In the genomic region with DNA sequence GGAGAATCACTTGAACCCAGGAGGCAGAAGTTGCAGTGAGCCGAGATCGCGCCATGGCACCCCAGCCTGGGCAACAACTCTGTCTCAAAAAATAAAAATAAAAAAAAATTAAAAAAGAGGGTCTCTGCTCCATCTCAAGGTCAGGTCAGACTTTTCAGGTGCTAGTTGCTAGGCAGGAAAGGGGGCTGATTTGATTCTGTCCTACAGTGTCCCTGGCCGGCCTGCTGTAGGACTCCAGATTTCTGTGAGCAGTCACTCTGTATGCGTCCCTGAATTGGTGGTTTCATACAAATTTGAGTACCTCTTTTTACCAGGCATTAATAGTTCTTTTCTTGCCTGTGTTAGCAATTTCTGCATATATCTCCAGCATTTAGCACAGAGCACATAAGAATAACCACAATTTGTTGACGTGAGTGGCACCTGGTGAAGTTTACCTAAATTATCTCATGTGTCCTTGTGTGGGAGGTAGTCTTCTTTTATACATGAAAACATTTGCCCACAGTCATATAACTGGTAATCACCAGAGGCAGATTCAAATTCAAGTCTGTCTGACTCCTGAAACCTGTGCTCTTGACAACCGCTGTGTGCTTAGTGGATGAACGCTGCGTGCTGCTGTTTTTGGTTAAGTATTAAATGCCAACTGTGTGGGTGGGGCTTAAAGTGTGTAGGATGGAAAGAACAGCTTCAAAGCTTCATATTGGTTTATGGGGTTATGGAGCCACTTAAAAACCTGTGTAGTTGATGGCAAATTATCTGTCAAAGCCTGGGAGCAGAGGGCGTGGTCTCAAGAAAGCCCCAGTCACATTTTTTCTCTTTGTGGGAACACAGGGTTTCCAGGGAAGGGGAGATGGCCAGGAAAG, we compare ENCODE assay signal across 1 cellular context.
TF ChIP-seq lines count a peak whose summit lies in the region.

No MANE protein-coding gene starts in this region.

TF ChIP-seq in HepG2, 621 proteins besides CTCF, POLR2A, EP300 and RAD21 (continues in another document):
- TF ChIP-seq ZNF775 (CRISPR knock-in tag; IDR thresholded peaks at IDR 0.05; ENCODE audit: borderline replicate concordance) (no peak), NBN (conservative IDR thresholded peaks at IDR 0.05) (no peak), ZNF367 (CRISPR knock-in tag; IDR thresholded peaks at IDR 0.05; ENCODE audit: borderline replicate concordance) (no peak), EED (CRISPR knock-in tag; IDR thresholded peaks at IDR 0.05) (no peak), TMF1 (CRISPR knock-in tag; IDR thresholded peaks at IDR 0.05; ENCODE audit: low read depth) (no peak), SMYD3 (CRISPR knock-in tag; IDR thresholded peaks at IDR 0.05) (no peak), ZNF343 (CRISPR knock-in tag; IDR thresholded peaks at IDR 0.05) (no peak), RBM22 (optimal IDR thresholded peaks at IDR 0.05; ENCODE audit: low read length) (peak; percentile 11), ZNF660 (CRISPR knock-in tag; IDR thresholded peaks at IDR 0.05; ENCODE audit: borderline replicate concordance, low read depth) (no peak), FIP1L1 (IDR thresholded peaks at IDR 0.05; ENCODE audit: borderline replicate concordance, insufficient read depth, low read depth, low read length) (no peak), ZNF264 (CRISPR knock-in tag; IDR thresholded peaks at IDR 0.05) (no peak), TEAD3 (CRISPR knock-in tag; optimal IDR thresholded peaks at IDR 0.05; ENCODE audit: borderline replicate concordance) (no peak), ZNF567 (CRISPR knock-in tag; IDR thresholded peaks at IDR 0.05; ENCODE audit: borderline replicate concordance) (no peak), ZNF703 (CRISPR knock-in tag; IDR thresholded peaks at IDR 0.05; ENCODE audit: borderline replicate concordance) (no peak), ZNF225 (CRISPR knock-in tag; IDR thresholded peaks at IDR 0.05) (no peak), TGIF2 (CRISPR knock-in tag; IDR thresholded peaks at IDR 0.05) (no peak)
- TF ChIP-seq, protein P1, sequence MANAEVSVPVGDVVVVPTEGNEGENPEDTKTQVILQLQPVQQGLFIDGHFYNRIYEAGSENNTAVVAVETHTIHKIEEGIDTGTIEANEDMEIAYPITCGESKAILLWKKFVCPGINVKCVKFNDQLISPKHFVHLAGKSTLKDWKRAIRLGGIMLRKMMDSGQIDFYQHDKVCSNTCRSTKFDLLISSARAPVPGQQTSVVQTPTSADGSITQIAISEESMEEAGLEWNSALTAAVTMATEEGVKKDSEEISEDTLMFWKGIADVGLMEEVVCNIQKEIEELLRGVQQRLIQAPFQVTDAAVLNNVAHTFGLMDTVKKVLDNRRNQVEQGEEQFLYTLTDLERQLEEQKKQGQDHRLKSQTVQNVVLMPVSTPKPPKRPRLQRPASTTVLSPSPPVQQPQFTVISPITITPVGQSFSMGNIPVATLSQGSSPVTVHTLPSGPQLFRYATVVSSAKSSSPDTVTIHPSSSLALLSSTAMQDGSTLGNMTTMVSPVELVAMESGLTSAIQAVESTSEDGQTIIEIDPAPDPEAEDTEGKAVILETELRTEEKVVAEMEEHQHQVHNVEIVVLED (CRISPR knock-in tag; IDR thresholded peaks at IDR 0.05; ENCODE audit: borderline replicate concordance) = no peak
- TF ChIP-seq, protein P2, sequence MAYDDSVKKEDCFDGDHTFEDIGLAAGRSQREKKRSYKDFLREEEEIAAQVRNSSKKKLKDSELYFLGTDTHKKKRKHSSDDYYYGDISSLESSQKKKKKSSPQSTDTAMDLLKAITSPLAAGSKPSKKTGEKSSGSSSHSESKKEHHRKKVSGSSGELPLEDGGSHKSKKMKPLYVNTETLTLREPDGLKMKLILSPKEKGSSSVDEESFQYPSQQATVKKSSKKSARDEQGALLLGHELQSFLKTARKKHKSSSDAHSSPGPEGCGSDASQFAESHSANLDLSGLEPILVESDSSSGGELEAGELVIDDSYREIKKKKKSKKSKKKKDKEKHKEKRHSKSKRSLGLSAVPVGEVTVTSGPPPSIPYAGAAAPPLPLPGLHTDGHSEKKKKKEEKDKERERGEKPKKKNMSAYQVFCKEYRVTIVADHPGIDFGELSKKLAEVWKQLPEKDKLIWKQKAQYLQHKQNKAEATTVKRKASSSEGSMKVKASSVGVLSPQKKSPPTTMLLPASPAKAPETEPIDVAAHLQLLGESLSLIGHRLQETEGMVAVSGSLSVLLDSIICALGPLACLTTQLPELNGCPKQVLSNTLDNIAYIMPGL (CRISPR knock-in tag; IDR thresholded peaks at IDR 0.05; ENCODE audit: borderline replicate concordance in 1 of 2, low read depth in 1 of 2) = no peak
- TF ChIP-seq, protein P3, sequence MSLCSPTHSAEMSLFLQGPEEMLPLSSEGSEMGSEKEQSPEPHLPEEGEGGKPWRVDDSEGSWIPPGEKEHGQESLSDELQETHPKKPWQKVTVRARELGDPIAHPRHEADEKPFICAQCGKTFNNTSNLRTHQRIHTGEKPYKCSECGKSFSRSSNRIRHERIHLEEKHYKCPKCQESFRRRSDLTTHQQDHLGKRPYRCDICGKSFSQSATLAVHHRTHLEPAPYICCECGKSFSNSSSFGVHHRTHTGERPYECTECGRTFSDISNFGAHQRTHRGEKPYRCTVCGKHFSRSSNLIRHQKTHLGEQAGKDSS (CRISPR knock-in tag; IDR thresholded peaks at IDR 0.05; ENCODE audit: borderline replicate concordance, low read depth) = 0 out of 2 replicates have a peak, but pooled peaks have one; percentile 28
- TF ChIP-seq, protein P4, sequence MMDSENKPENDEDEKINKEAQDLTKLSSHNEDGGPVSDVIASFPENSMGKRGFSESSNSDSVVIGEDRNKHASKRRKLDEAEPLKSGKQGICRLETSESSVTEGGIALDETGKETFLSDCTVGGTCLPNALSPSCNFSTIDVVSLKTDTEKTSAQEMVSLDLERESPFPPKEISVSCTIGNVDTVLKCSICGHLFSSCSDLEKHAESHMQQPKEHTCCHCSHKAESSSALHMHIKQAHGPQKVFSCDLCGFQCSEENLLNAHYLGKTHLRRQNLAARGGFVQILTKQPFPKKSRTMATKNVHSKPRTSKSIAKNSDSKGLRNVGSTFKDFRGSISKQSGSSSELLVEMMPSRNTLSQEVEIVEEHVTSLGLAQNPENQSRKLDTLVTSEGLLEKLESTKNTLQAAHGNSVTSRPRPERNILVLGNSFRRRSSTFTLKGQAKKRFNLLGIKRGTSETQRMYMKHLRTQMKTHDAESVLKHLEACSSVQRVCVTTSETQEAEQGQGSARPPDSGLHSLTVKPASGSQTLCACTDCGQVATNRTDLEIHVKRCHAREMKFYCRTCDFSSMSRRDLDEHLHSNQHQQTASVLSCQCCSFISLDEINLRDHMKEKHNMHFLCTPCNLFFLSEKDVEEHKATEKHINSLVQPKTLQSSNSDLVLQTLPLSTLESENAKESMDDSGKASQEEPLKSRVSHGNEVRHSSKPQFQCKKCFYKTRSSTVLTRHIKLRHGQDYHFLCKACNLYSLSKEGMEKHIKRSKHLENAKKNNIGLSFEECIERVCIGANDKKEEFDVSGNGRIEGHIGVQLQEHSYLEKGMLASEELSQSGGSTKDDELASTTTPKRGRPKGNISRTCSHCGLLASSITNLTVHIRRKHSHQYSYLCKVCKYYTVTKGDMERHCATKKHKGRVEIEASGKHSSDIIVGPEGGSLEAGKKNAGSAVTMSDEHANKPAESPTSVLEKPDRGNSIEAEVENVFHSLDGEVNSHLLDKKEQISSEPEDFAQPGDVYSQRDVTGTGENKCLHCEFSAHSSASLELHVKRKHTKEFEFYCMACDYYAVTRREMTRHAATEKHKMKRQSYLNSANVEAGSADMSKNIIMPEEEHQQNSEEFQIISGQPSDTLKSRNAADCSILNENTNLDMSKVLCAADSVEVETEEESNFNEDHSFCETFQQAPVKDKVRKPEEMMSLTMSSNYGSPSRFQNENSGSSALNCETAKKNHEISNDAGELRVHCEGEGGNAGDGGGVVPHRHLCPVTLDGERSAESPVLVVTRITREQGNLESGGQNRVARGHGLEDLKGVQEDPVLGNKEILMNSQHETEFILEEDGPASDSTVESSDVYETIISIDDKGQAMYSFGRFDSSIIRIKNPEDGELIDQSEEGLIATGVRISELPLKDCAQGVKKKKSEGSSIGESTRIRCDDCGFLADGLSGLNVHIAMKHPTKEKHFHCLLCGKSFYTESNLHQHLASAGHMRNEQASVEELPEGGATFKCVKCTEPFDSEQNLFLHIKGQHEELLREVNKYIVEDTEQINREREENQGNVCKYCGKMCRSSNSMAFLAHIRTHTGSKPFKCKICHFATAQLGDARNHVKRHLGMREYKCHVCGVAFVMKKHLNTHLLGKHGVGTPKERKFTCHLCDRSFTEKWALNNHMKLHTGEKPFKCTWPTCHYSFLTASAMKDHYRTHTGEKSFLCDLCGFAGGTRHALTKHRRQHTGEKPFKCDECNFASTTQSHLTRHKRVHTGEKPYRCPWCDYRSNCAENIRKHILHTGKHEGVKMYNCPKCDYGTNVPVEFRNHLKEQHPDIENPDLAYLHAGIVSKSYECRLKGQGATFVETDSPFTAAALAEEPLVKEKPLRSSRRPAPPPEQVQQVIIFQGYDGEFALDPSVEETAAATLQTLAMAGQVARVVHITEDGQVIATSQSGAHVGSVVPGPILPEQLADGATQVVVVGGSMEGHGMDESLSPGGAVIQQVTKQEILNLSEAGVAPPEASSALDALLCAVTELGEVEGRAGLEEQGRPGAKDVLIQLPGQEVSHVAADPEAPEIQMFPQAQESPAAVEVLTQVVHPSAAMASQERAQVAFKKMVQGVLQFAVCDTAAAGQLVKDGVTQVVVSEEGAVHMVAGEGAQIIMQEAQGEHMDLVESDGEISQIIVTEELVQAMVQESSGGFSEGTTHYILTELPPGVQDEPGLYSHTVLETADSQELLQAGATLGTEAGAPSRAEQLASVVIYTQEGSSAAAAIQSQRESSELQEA (CRISPR knock-in tag; IDR thresholded peaks at IDR 0.05; ENCODE audit: not compliant biosample characterization) = no peak
- TF ChIP-seq, protein P5, sequence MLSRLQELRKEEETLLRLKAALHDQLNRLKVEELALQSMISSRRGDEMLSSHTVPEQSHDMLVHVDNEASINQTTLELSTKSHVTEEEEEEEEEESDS (CRISPR knock-in tag; IDR thresholded peaks at IDR 0.05; ENCODE audit: borderline replicate concordance) = no peak
- TF ChIP-seq, protein P6, sequence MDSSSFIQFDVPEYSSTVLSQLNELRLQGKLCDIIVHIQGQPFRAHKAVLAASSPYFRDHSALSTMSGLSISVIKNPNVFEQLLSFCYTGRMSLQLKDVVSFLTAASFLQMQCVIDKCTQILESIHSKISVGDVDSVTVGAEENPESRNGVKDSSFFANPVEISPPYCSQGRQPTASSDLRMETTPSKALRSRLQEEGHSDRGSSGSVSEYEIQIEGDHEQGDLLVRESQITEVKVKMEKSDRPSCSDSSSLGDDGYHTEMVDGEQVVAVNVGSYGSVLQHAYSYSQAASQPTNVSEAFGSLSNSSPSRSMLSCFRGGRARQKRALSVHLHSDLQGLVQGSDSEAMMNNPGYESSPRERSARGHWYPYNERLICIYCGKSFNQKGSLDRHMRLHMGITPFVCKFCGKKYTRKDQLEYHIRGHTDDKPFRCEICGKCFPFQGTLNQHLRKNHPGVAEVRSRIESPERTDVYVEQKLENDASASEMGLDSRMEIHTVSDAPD (CRISPR knock-in tag; IDR thresholded peaks at IDR 0.05) = no peak
- TF ChIP-seq, protein P7, sequence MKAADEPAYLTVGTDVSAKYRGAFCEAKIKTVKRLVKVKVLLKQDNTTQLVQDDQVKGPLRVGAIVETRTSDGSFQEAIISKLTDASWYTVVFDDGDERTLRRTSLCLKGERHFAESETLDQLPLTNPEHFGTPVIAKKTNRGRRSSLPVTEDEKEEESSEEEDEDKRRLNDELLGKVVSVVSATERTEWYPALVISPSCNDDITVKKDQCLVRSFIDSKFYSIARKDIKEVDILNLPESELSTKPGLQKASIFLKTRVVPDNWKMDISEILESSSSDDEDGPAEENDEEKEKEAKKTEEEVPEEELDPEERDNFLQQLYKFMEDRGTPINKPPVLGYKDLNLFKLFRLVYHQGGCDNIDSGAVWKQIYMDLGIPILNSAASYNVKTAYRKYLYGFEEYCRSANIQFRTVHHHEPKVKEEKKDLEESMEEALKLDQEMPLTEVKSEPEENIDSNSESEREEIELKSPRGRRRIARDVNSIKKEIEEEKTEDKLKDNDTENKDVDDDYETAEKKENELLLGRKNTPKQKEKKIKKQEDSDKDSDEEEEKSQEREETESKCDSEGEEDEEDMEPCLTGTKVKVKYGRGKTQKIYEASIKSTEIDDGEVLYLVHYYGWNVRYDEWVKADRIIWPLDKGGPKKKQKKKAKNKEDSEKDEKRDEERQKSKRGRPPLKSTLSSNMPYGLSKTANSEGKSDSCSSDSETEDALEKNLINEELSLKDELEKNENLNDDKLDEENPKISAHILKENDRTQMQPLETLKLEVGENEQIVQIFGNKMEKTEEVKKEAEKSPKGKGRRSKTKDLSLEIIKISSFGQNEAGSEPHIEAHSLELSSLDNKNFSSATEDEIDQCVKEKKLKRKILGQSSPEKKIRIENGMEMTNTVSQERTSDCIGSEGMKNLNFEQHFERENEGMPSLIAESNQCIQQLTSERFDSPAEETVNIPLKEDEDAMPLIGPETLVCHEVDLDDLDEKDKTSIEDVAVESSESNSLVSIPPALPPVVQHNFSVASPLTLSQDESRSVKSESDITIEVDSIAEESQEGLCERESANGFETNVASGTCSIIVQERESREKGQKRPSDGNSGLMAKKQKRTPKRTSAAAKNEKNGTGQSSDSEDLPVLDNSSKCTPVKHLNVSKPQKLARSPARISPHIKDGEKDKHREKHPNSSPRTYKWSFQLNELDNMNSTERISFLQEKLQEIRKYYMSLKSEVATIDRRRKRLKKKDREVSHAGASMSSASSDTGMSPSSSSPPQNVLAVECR (CRISPR knock-in tag; IDR thresholded peaks at IDR 0.05; ENCODE audit: borderline replicate concordance) = peak; percentile 34; the same call in 1 of the 2 replicates
- TF ChIP-seq, protein P8, sequence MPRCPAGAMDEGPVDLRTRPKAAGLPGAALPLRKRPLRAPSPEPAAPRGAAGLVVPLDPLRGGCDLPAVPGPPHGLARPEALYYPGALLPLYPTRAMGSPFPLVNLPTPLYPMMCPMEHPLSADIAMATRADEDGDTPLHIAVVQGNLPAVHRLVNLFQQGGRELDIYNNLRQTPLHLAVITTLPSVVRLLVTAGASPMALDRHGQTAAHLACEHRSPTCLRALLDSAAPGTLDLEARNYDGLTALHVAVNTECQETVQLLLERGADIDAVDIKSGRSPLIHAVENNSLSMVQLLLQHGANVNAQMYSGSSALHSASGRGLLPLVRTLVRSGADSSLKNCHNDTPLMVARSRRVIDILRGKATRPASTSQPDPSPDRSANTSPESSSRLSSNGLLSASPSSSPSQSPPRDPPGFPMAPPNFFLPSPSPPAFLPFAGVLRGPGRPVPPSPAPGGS (CRISPR knock-in tag; IDR thresholded peaks at IDR 0.05) = no peak
